Comparison of ENCODE assay signal across 2 cellular contexts in the genomic region with DNA sequence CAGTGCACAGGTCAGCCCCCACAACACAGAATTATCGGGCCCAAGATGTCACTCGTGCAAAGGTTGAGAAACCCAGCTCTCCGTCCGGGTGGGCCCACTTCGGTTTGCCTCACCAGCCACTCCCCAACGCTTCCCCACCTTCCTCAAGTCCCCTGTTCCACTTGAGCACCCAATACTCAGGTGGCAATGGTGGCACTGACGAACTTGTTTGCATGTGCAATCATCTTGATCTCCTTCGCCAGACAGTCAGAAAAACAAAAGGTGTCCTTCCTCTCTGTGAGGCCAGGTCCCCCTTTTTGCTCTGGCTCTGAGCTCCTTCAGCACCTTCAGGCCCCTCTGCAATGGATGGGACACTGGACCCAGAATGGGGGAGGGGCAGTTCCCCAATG.
TF ChIP-seq lines count a peak whose summit lies in the region.

No MANE protein-coding gene starts in this region.

TF ChIP-seq in GM23338, 12 proteins besides CTCF, POLR2A, EP300 and RAD21:
- TF ChIP-seq JUNB (IDR thresholded peaks at IDR 0.05; ENCODE audit: unreplicated experiment) (no peak), NANOG (IDR thresholded peaks at IDR 0.05; ENCODE audit: borderline replicate concordance) (no peak), STAT1 (IDR thresholded peaks at IDR 0.05; ENCODE audit: unreplicated experiment) (no peak)
- TF ChIP-seq, protein P1, sequence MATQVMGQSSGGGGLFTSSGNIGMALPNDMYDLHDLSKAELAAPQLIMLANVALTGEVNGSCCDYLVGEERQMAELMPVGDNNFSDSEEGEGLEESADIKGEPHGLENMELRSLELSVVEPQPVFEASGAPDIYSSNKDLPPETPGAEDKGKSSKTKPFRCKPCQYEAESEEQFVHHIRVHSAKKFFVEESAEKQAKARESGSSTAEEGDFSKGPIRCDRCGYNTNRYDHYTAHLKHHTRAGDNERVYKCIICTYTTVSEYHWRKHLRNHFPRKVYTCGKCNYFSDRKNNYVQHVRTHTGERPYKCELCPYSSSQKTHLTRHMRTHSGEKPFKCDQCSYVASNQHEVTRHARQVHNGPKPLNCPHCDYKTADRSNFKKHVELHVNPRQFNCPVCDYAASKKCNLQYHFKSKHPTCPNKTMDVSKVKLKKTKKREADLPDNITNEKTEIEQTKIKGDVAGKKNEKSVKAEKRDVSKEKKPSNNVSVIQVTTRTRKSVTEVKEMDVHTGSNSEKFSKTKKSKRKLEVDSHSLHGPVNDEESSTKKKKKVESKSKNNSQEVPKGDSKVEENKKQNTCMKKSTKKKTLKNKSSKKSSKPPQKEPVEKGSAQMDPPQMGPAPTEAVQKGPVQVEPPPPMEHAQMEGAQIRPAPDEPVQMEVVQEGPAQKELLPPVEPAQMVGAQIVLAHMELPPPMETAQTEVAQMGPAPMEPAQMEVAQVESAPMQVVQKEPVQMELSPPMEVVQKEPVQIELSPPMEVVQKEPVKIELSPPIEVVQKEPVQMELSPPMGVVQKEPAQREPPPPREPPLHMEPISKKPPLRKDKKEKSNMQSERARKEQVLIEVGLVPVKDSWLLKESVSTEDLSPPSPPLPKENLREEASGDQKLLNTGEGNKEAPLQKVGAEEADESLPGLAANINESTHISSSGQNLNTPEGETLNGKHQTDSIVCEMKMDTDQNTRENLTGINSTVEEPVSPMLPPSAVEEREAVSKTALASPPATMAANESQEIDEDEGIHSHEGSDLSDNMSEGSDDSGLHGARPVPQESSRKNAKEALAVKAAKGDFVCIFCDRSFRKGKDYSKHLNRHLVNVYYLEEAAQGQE (IDR thresholded peaks at IDR 0.05; ENCODE audit: unreplicated experiment), result no peak
- TF ChIP-seq, protein P2, sequence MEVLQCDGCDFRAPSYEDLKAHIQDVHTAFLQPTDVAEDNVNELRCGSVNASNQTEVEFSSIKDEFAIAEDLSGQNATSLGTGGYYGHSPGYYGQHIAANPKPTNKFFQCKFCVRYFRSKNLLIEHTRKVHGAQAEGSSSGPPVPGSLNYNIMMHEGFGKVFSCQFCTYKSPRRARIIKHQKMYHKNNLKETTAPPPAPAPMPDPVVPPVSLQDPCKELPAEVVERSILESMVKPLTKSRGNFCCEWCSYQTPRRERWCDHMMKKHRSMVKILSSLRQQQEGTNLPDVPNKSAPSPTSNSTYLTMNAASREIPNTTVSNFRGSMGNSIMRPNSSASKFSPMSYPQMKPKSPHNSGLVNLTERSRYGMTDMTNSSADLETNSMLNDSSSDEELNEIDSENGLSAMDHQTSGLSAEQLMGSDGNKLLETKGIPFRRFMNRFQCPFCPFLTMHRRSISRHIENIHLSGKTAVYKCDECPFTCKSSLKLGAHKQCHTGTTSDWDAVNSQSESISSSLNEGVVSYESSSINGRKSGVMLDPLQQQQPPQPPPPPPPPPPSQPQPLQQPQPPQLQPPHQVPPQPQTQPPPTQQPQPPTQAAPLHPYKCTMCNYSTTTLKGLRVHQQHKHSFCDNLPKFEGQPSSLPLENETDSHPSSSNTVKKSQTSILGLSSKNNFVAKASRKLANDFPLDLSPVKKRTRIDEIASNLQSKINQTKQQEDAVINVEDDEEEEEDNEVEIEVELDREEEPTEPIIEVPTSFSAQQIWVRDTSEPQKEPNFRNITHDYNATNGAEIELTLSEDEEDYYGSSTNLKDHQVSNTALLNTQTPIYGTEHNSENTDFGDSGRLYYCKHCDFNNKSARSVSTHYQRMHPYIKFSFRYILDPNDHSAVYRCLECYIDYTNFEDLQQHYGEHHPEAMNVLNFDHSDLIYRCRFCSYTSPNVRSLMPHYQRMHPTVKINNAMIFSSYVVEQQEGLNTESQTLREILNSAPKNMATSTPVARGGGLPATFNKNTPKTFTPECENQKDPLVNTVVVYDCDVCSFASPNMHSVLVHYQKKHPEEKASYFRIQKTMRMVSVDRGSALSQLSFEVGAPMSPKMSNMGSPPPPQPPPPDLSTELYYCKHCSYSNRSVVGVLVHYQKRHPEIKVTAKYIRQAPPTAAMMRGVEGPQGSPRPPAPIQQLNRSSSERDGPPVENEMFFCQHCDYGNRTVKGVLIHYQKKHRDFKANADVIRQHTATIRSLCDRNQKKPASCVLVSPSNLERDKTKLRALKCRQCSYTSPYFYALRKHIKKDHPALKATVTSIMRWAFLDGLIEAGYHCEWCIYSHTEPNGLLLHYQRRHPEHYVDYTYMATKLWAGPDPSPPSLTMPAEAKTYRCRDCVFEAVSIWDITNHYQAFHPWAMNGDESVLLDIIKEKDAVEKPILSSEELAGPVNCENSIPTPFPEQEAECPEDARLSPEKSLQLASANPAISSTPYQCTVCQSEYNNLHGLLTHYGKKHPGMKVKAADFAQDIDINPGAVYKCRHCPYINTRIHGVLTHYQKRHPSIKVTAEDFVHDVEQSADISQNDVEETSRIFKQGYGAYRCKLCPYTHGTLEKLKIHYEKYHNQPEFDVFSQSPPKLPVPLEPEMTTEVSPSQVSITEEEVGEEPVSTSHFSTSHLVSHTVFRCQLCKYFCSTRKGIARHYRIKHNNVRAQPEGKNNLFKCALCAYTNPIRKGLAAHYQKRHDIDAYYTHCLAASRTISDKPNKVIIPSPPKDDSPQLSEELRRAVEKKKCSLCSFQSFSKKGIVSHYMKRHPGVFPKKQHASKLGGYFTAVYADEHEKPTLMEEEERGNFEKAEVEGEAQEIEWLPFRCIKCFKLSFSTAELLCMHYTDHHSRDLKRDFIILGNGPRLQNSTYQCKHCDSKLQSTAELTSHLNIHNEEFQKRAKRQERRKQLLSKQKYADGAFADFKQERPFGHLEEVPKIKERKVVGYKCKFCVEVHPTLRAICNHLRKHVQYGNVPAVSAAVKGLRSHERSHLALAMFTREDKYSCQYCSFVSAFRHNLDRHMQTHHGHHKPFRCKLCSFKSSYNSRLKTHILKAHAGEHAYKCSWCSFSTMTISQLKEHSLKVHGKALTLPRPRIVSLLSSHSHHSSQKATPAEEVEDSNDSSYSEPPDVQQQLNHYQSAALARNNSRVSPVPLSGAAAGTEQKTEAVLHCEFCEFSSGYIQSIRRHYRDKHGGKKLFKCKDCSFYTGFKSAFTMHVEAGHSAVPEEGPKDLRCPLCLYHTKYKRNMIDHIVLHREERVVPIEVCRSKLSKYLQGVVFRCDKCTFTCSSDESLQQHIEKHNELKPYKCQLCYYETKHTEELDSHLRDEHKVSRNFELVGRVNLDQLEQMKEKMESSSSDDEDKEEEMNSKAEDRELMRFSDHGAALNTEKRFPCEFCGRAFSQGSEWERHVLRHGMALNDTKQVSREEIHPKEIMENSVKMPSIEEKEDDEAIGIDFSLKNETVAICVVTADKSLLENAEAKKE (CRISPR knock-in tag; IDR thresholded peaks at IDR 0.05), result no peak

TF ChIP-seq in SK-N-SH, 30 proteins besides CTCF, POLR2A, EP300 and RAD21:
- no peak for TF ChIP-seq ELF1 (IDR thresholded peaks at IDR 0.05)
- no peak for TF ChIP-seq MEF2A (IDR thresholded peaks at IDR 0.05; ENCODE audit: borderline replicate concordance, low read depth)
- TF ChIP-seq YY1 (IDR thresholded peaks at IDR 0.05; ENCODE audit: low read depth), result no peak
